8 cellular contexts compared by ENCODE assay signal in the genomic region with DNA sequence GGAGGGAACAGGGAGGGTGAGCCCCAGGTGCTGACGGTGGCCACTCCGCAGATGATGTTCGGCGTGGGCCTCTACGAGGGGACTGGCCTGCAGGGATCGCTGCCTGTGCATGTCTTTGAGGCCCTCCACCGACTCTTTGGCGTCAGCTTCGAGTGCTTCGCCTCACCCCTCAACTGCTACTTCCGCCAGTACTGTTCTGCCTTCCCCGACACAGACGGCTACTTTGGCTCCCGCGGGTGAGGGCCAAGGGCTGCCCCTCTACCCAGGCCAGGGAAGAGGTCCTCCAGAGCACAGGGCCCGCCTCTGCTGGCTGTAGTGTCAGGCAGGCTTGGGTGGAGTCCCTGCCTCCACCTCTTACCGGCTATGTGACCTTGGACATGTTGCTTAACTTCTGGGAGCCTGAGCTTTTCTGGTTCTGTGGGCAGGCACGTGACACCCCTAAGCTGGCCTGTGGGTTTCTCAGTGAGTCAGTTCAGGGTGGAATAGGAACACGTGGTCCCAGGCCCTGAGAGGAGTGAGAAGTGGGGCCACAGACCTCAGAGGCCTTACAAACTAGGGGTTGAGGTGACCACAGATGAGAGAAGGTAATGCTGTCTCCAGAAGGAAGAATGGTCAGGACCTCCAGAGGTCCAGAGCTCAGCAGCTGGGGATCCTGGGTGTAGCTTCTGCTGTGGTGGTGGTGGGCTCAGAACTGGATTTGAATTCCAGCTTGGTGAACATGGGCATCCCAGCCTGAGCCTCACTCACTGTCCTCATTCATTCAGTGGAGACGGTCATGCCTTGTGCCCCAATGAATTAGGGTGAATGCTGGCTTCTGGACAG. TPM values are rescaled to one million over a fixed set of nuclear protein-coding genes. Genes with fewer than 3 reads are reported as not detected.
A peak's percentile ranks its signal among the peaks of the same experiment; 100 is the strongest.
DNase-seq lines count a peak whose midpoint lies in the region; ATAC-seq and TF ChIP-seq lines count a peak whose summit lies in the region.

No MANE protein-coding gene starts in this region.

- no peak overlapping the region for H3K27ac Mint-ChIP-seq in CD4-positive, CD25-positive, alpha-beta regulatory T cell
- H3K27ac Mint-ChIP-seq in central memory CD8-positive, alpha-beta T cell (ENCODE audit: low read depth): peak overlapping the region; percentile 88

- no peaks in the 10 kb centered on the region for H3K9me3 Mint-ChIP-seq in CD4-positive, CD25-positive, alpha-beta regulatory T cell
- no peaks in the 10 kb centered on the region for H3K9me3 Mint-ChIP-seq in central memory CD8-positive, alpha-beta T cell

- intact Hi-C loops in PC-9 (cut with micrococcal nuclease; ENCODE audit: unreplicated experiment): no loop called here

- H3K79me2 ChIP-seq in PC-9 (ENCODE audit: low read depth) (no peaks in the 10 kb centered on the region), osteoblast (ENCODE audit: insufficient read depth, low read length) (no peaks in the 10 kb centered on the region)

- TF ChIP-seq CTCF in PC-9 (conservative IDR thresholded peaks at IDR 0.05) (no peak), osteoblast (IDR thresholded peaks at IDR 0.05; ENCODE audit: extremely low read depth, low read depth, low read length) (no peak)

- H3K4me2 ChIP-seq in PC-9: no peak overlapping the region
- H3K4me2 ChIP-seq in osteoblast (ENCODE audit: insufficient read depth, low read length): no peak overlapping the region

- POLR2A ChIA-PET in PC-9 (lab: Charles Lee; ENCODE audit: unreplicated experiment): interaction anchor here (0.6 to 0.8 kb wide), 2 partner anchors 12 to 1037 kb away, joined by 6 to 17 read pairs; no protein-coding TSS in a partner anchor

- peak; percentile 23 to 25 for ATAC-seq in CD4-positive, CD25-positive, alpha-beta regulatory T cell (ENCODE audit: low read depth in 2 of 2)
- peak; percentile 62 for ATAC-seq in central memory CD8-positive, alpha-beta T cell (replicated peaks; ENCODE audit: extremely low read depth, poor library complexity, severe bottlenecking)
- ATAC-seq in HG03439 (IDR thresholded peaks at IDR 0.05; ENCODE audit: unreplicated experiment): no peak
- ATAC-seq in HG03469 (IDR thresholded peaks at IDR 0.05; ENCODE audit: unreplicated experiment): no peak
- no peak for ATAC-seq in GM19467 (IDR thresholded peaks at IDR 0.05; ENCODE audit: unreplicated experiment)

- H4K20me1 ChIP-seq in PC-9 (ENCODE audit: insufficient read depth) (no peaks in the 10 kb centered on the region), osteoblast (ENCODE audit: insufficient read depth, low read length) (no peaks in the 10 kb centered on the region)

- CTCF ChIA-PET in PC-9 (lab: Charles Lee): interaction anchor here (0.6 kb wide), 1 partner anchor 453 kb away, joined by 3 read pairs; no protein-coding TSS in a partner anchor

- H3K27me3 Mint-ChIP-seq in CD4-positive, CD25-positive, alpha-beta regulatory T cell: no peaks in the 10 kb centered on the region
- H3K27me3 Mint-ChIP-seq in central memory CD8-positive, alpha-beta T cell: no peaks in the 10 kb centered on the region

- no peak overlapping the region for H3K4me3 ChIP-seq in CD4-positive, CD25-positive, alpha-beta regulatory T cell (ENCODE audit: low read depth, low read length)
- no peak overlapping the region for H3K4me3 ChIP-seq in PC-9
- no peak overlapping the region for H3K4me3 ChIP-seq in osteoblast (ENCODE audit: insufficient read depth, low read length)

- H2AFZ ChIP-seq in PC-9: no peak overlapping the region
- H2AFZ ChIP-seq in osteoblast (ENCODE audit: low read length): no peak overlapping the region

- no peaks in the 10 kb centered on the region for H3K4me1 ChIP-seq in CD4-positive, CD25-positive, alpha-beta regulatory T cell (ENCODE audit: control insufficient read depth, insufficient read depth, low read length, poor library complexity, severe bottlenecking)
- H3K4me1 ChIP-seq in PC-9 (replicated peaks; ENCODE audit: insufficient read depth) (peaks cover 37% of the 10 kb centered on the region), osteoblast (ENCODE audit: insufficient read depth, low read length) (peaks cover 13% of the 10 kb centered on the region)

- H3K4me3 Mint-ChIP-seq in CD4-positive, CD25-positive, alpha-beta regulatory T cell: peak overlapping the region in 1 of 4 donors; percentile 35
- no peak overlapping the region for H3K4me3 Mint-ChIP-seq in central memory CD8-positive, alpha-beta T cell

- DNase-seq in CD4-positive, CD25-positive, alpha-beta regulatory T cell: no peak
- peak; percentile 65 to 81 for DNase-seq in PC-9
- DNase-seq in central memory CD8-positive, alpha-beta T cell (ENCODE audit: low spot score in 2 of 2): no peak
- peak; percentile 92 for DNase-seq in osteoblast (ENCODE audit: insufficient read length, low spot score, missing footprints)
- no peak for DNase-seq in COLO668 (lab: John Stamatoyannopoulos, UW; ENCODE audit: unreplicated experiment)

- no peaks in the 10 kb centered on the region for H3K27me3 ChIP-seq in CD4-positive, CD25-positive, alpha-beta regulatory T cell (ENCODE audit: control insufficient read depth, insufficient read depth, low read length)
- H3K27me3 ChIP-seq in PC-9 (ENCODE audit: insufficient read depth, low read depth) (no peaks in the 10 kb centered on the region), osteoblast (ENCODE audit: insufficient read depth, low read length) (no peaks in the 10 kb centered on the region)

- no TSS peak for BruUV-seq in PC-9 (replicated peaks; lab: Mats Ljungman, UMichigan)

- H3K27ac ChIP-seq in CD4-positive, CD25-positive, alpha-beta regulatory T cell (ENCODE audit: insufficient read depth, low read length, poor library complexity, severe bottlenecking): no peak overlapping the region
- H3K27ac ChIP-seq in PC-9 (peak overlapping the region; percentile 18; the same call in 1 of the 2 replicates), osteoblast (ENCODE audit: low read depth, low read length) (peak overlapping the region; percentile 60)

- peaks cover 84% of the 10 kb centered on the region for H3K36me3 ChIP-seq in CD4-positive, CD25-positive, alpha-beta regulatory T cell (ENCODE audit: control insufficient read depth, insufficient read depth, low read length)
- H3K36me3 ChIP-seq in PC-9 (ENCODE audit: low read depth): 0 out of 2 replicates have a peak, but pooled peaks cover 7% of the 10 kb centered on the region
- H3K36me3 ChIP-seq in osteoblast (ENCODE audit: insufficient read depth, low read length): peaks cover 86% of the 10 kb centered on the region

- H3K9me2 ChIP-seq in PC-9 (ENCODE audit: insufficient read depth): no peaks in the 10 kb centered on the region

- H3K36me3 Mint-ChIP-seq in CD4-positive, CD25-positive, alpha-beta regulatory T cell: peaks cover 26% of the 10 kb centered on the region
- peaks cover 64% of the 10 kb centered on the region for H3K36me3 Mint-ChIP-seq in central memory CD8-positive, alpha-beta T cell (ENCODE audit: insufficient read depth)

- peaks cover 0 to 4% (median 0%) of the 10 kb centered on the region in 4 donors for H3K4me1 Mint-ChIP-seq in CD4-positive, CD25-positive, alpha-beta regulatory T cell
- peaks cover 24% of the 10 kb centered on the region for H3K4me1 Mint-ChIP-seq in central memory CD8-positive, alpha-beta T cell

- no peaks in the 10 kb centered on the region for H3K9me3 ChIP-seq in CD4-positive, CD25-positive, alpha-beta regulatory T cell (ENCODE audit: control insufficient read depth in 2 of 2, low read length in 2 of 2)
- H3K9me3 ChIP-seq in PC-9 (ENCODE audit: insufficient read depth, low read depth) (no peaks in the 10 kb centered on the region), osteoblast (ENCODE audit: low read depth, low read length) (no peaks in the 10 kb centered on the region)

- H3F3A ChIP-seq in PC-9 (ENCODE audit: insufficient read depth, low read depth): peaks cover 45% of the 10 kb centered on the region

RNA-seq across cellular contexts. Expression of a gene that starts 11.9 kb away (rescaled TPM):
- 95.3 TPM for total RNA-seq in CD4-positive, CD25-positive, alpha-beta regulatory T cell
- 10 to 100 TPM; 82.0 to 93.6 (median 91.8) TPM for polyA plus RNA-seq in CD4-positive, CD25-positive, alpha-beta regulatory T cell
- total RNA-seq in PC-9 (2021): 35.3 and 35.6 TPM in 2 replicates
- 12.7 and 14.4 TPM in 2 replicates for total RNA-seq in osteoblast

RNA-seq across cellular contexts. Expression of a gene that starts 25.6 kb away (rescaled TPM):
- total RNA-seq in CD4-positive, CD25-positive, alpha-beta regulatory T cell: 137 TPM
- polyA plus RNA-seq in CD4-positive, CD25-positive, alpha-beta regulatory T cell: 10 to 100 TPM in 3 of 4 donors, 1 to 10 TPM in 1; 8.2 to 15.1 (median 12.0) TPM
- 14.1 and 16.3 TPM in 2 replicates for total RNA-seq in PC-9 (2021)
- 18.3 and 20.3 TPM in 2 replicates for total RNA-seq in osteoblast

RNA-seq across cellular contexts. Expression of a gene that starts 34.4 kb away (rescaled TPM):
- total RNA-seq in CD4-positive, CD25-positive, alpha-beta regulatory T cell: 0.67 TPM
- 1 to 10 TPM in 3 of 4 donors, not detected in 1; 2.0 to 4.6 (median 2.3) TPM for polyA plus RNA-seq in CD4-positive, CD25-positive, alpha-beta regulatory T cell
- total RNA-seq in PC-9 (2021) (113 and 127 TPM in 2 replicates), osteoblast (15.3 and 21.7 TPM in 2 replicates)

RNA-seq across cellular contexts. Expression of a gene that starts 55.2 kb away (rescaled TPM):
- total RNA-seq in CD4-positive, CD25-positive, alpha-beta regulatory T cell: 104 TPM
- polyA plus RNA-seq in CD4-positive, CD25-positive, alpha-beta regulatory T cell: 100 to 1,000 TPM; 148 to 190 (median 168) TPM
- 123 and 132 TPM in 2 replicates for total RNA-seq in PC-9 (2021)
- total RNA-seq in osteoblast: 157 and 181 TPM in 2 replicates

RNA-seq across cellular contexts. Expression of a gene that starts 55.4 kb away (rescaled TPM):
- 0.76 TPM for total RNA-seq in CD4-positive, CD25-positive, alpha-beta regulatory T cell
- 1 to 10 TPM; 1.4 to 3.0 (median 2.5) TPM for polyA plus RNA-seq in CD4-positive, CD25-positive, alpha-beta regulatory T cell
- total RNA-seq in PC-9 (2021): 6.5 and 9.2 TPM in 2 replicates
- total RNA-seq in osteoblast: 4.7 and 7.1 TPM in 2 replicates

Comparison
In these comparisons a context has a peak if more than half of its experiments do, and no peak if none do; other contexts are left out.
1. ATAC-seq: peak in CD4-positive, CD25-positive, alpha-beta regulatory T cell (2 of 2) and central memory CD8-positive, alpha-beta T cell (single experiment); none in HG03439 (single experiment), HG03469 (single experiment) and GM19467 (single experiment).
2. DNase-seq: peak in PC-9 (2 of 2) and osteoblast (single experiment); none in CD4-positive, CD25-positive, alpha-beta regulatory T cell (0 of 3), central memory CD8-positive, alpha-beta T cell (0 of 2) and COLO668 (single experiment).